Comparison of ENCODE assay signal across 25 cellular contexts in the genomic region with DNA sequence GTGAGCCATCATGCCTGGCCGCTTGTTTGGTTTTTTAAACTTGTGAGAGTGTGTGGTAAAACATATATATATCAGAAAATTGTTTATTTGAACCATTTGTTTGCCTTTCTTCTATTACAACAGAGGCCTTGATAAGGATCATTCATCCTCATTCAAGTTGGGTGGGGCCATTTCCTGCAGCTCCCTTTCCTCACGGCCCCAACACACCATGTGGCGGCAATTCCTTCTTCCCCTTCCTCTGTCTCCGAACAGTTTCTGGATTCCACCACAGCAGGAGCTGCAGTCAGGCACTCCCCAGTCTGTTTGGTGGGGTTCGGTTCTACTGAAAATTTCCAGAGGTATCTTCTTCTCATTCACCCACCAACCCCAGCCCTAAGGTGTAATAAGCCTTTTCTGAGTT. TPM values are rescaled to one million over a fixed set of nuclear protein-coding genes. Genes with fewer than 3 reads are reported as not detected.
DNase-seq lines count a peak whose midpoint lies in the region; ATAC-seq and TF ChIP-seq lines count a peak whose summit lies in the region.
"Had no signal": no experiment of that assay in that cellular context is flagged by ENCODE, and none has a peak within 500 bp of the region (broad histone marks: within the 10 kb centered on the region; RNA-seq: fewer than 3 reads in every experiment).

No MANE protein-coding gene starts in this region.

- H3K36me3 ChIP-seq in heart right ventricle (no peaks in the 10 kb centered on the region), Karpas-422 (ENCODE audit: insufficient read depth, low read length) (no peaks in the 10 kb centered on the region), gastroesophageal sphincter (no peaks in the 10 kb centered on the region)
- H3K36me3 ChIP-seq: BLaER1 had no signal

- no peak for TF ChIP-seq EP300 in gastroesophageal sphincter (IDR thresholded peaks at IDR 0.05)

- peak overlapping the region; percentile 30 for H3K4me3 Mint-ChIP-seq in activated T-helper 17 cell treated with anti-CD3 and anti-CD28 coated beads, Interleukin-2, amount 50 U/mL, for 72 hours
- no peak overlapping the region for H3K4me3 Mint-ChIP-seq in nephron
- no peak overlapping the region for H3K4me3 Mint-ChIP-seq in activated naive CD8-positive, alpha-beta T cell treated with anti-CD3 and anti-CD28 coated beads for 36 hours
- H3K4me3 Mint-ChIP-seq: IgD-negative memory B cell; immature natural killer cell; mesothelial cell of epicardium; natural killer cell treated with Interleukin-12 subunit alpha and Interleukin-12 subunit beta and Interleukin-15 and Interleukin-18, amount 100 ng/mL, for 72 hours had no signal

- H3K79me2 ChIP-seq in Karpas-422 (ENCODE audit: low read length) = no peaks in the 10 kb centered on the region

- H3K4me3 ChIP-seq in heart right ventricle = no peak overlapping the region
- no peak overlapping the region for H3K4me3 ChIP-seq in Karpas-422 (ENCODE audit: low read length)
- no peak overlapping the region for H3K4me3 ChIP-seq in gastroesophageal sphincter
- H3K4me3 ChIP-seq: BLaER1, GM23248 had no signal

- H3K4me1 Mint-ChIP-seq in activated T-helper 17 cell treated with anti-CD3 and anti-CD28 coated beads, Interleukin-2, amount 50 U/mL, for 72 hours = peaks cover 10% of the 10 kb centered on the region
- peaks cover 60% of the 10 kb centered on the region for H3K4me1 Mint-ChIP-seq in nephron
- peaks cover 19% of the 10 kb centered on the region for H3K4me1 Mint-ChIP-seq in activated naive CD8-positive, alpha-beta T cell treated with anti-CD3 and anti-CD28 coated beads for 36 hours
- H3K4me1 Mint-ChIP-seq: IgD-negative memory B cell, immature natural killer cell had no signal

- TF ChIP-seq CTCF in heart right ventricle (IDR thresholded peaks at IDR 0.05) (no peak), nephron (IDR thresholded peaks at IDR 0.05; ENCODE audit: unreplicated experiment in 3 of 3) (no peak), gastroesophageal sphincter (IDR thresholded peaks at IDR 0.05) (no peak)

- H4K20me1 ChIP-seq in Karpas-422 (ENCODE audit: insufficient read depth, low read depth, low read length) = no peaks in the 10 kb centered on the region
- H4K20me1 ChIP-seq: BLaER1 had no signal

- TF ChIP-seq POLR2A in gastroesophageal sphincter (IDR thresholded peaks at IDR 0.05) = no peak

- H3K9me3 Mint-ChIP-seq in activated T-helper 17 cell treated with anti-CD3 and anti-CD28 coated beads, Interleukin-2, amount 50 U/mL, for 72 hours = no peaks in the 10 kb centered on the region
- peaks cover 1% of the 10 kb centered on the region for H3K9me3 Mint-ChIP-seq in nephron
- no peaks in the 10 kb centered on the region for H3K9me3 Mint-ChIP-seq in activated naive CD8-positive, alpha-beta T cell treated with anti-CD3 and anti-CD28 coated beads for 36 hours
- H3K9me3 Mint-ChIP-seq: activated naive CD4-positive, alpha-beta T cell treated with anti-CD3 and anti-CD28 coated beads, Interleukin-2, amount 50 U/mL, for 72 hours; activated T-helper 2 cell treated with anti-CD3 and anti-CD28 coated beads, Interferon-gamma antibody, Interleukin-2, Interleukin-4, amounts not matched to agents 10 μg/mL and 5 μg/mL and 100 μg/mL, durations not matched to agents 14 hours and 24 hours and 36 hours; immature natural killer cell; natural killer cell treated with Interleukin-12 subunit alpha and Interleukin-12 subunit beta and Interleukin-15 and Interleukin-18, amount 100 ng/mL, for 72 hours had no signal

- no peak overlapping the region for H2AFZ ChIP-seq in Karpas-422 (ENCODE audit: low read length)
- H2AFZ ChIP-seq: GM23248 had no signal

- no peaks in the 10 kb centered on the region for H3K36me3 Mint-ChIP-seq in activated T-helper 17 cell treated with anti-CD3 and anti-CD28 coated beads, Interleukin-2, amount 50 U/mL, for 72 hours (ENCODE audit: low read depth)
- no peaks in the 10 kb centered on the region for H3K36me3 Mint-ChIP-seq in nephron (ENCODE audit: low read depth)
- H3K36me3 Mint-ChIP-seq in activated naive CD8-positive, alpha-beta T cell treated with anti-CD3 and anti-CD28 coated beads for 36 hours = no peaks in the 10 kb centered on the region
- H3K36me3 Mint-ChIP-seq: IgD-negative memory B cell; mesothelial cell of epicardium; natural killer cell treated with Interleukin-12 subunit alpha and Interleukin-12 subunit beta and Interleukin-15 and Interleukin-18, amount 100 ng/mL, for 72 hours had no signal

- H3K9me3 ChIP-seq in heart right ventricle (peaks cover 0 to 5% (median 0%) of the 10 kb centered on the region in 11 donors), Karpas-422 (ENCODE audit: low read length) (no peaks in the 10 kb centered on the region), gastroesophageal sphincter (no peaks in the 10 kb centered on the region)
- H3K9me3 ChIP-seq: BLaER1 had no signal

- ATAC-seq in heart right ventricle (peak in 6 of 8 donors; percentile 34 to 72 (median 60)), left cardiac atrium (no peak), gastroesophageal sphincter (no peak)
- no peak for ATAC-seq in activated T-helper 17 cell treated with anti-CD3 and anti-CD28 coated beads, Interleukin-2, amount 50 U/mL, for 72 hours (replicated peaks)
- ATAC-seq: activated naive CD4-positive, alpha-beta T cell treated with anti-CD3 and anti-CD28 coated beads, Interleukin-2, amount 50 U/mL, for 72 hours; natural killer cell treated with Interleukin-12 subunit alpha and Interleukin-12 subunit beta and Interleukin-15 and Interleukin-18, amount 100 ng/mL, for 72 hours; stimulated activated naive CD8-positive, alpha-beta T cell treated with anti-CD3 and anti-CD28 coated beads, Interleukin-15, Interleukin-2, amounts not matched to agents 100 U/mL and 50 U/mL, for 24 hours had no signal

- peaks cover 2 to 42% (median 36%) of the 10 kb centered on the region in 9 donors for H3K4me1 ChIP-seq in heart right ventricle
- H3K4me1 ChIP-seq in Karpas-422 (ENCODE audit: low read length) = peaks cover 5% of the 10 kb centered on the region; the same call in 1 of the 2 replicates
- H3K4me1 ChIP-seq in gastroesophageal sphincter = peaks cover 0 to 35% (median 8%) of the 10 kb centered on the region in 3 donors

- H3K27ac ChIP-seq in heart right ventricle (peak overlapping the region in 8 of 10 donors; percentile 15 to 79 (median 59)), Karpas-422 (ENCODE audit: low read length) (no peak overlapping the region), gastroesophageal sphincter (no peak overlapping the region)
- H3K27ac ChIP-seq: BLaER1, epithelial cell of prostate, GM23248 had no signal

- H3K9ac ChIP-seq in Karpas-422 (ENCODE audit: low read length) = no peak overlapping the region
- H3K9ac ChIP-seq: BLaER1, GM23248 had no signal

- H3K27me3 Mint-ChIP-seq in activated T-helper 17 cell treated with anti-CD3 and anti-CD28 coated beads, Interleukin-2, amount 50 U/mL, for 72 hours = no peaks in the 10 kb centered on the region
- no peaks in the 10 kb centered on the region for H3K27me3 Mint-ChIP-seq in nephron (ENCODE audit: low read depth)
- H3K27me3 Mint-ChIP-seq in activated naive CD8-positive, alpha-beta T cell treated with anti-CD3 and anti-CD28 coated beads for 36 hours = no peaks in the 10 kb centered on the region
- H3K27me3 Mint-ChIP-seq: IgD-negative memory B cell had no signal

- peak overlapping the region; percentile 33 for H3K27ac Mint-ChIP-seq in activated T-helper 17 cell treated with anti-CD3 and anti-CD28 coated beads, Interleukin-2, amount 50 U/mL, for 72 hours
- H3K27ac Mint-ChIP-seq in nephron = peak overlapping the region; percentile 15 to 86 (median 40)
- H3K27ac Mint-ChIP-seq in activated naive CD8-positive, alpha-beta T cell treated with anti-CD3 and anti-CD28 coated beads for 36 hours = no peak overlapping the region
- H3K27ac Mint-ChIP-seq: activated naive CD4-positive, alpha-beta T cell treated with anti-CD3 and anti-CD28 coated beads, Interleukin-2, amount 50 U/mL, for 72 hours; activated T-helper 2 cell treated with anti-CD3 and anti-CD28 coated beads, Interferon-gamma antibody, Interleukin-2, Interleukin-4, amounts not matched to agents 10 μg/mL and 5 μg/mL and 100 μg/mL, durations not matched to agents 14 hours and 24 hours and 36 hours; IgD-negative memory B cell; immature natural killer cell; mesothelial cell of epicardium had no signal

- H3K9me2 ChIP-seq in Karpas-422 (replicated peaks; ENCODE audit: insufficient read depth, low read length) = no peaks in the 10 kb centered on the region

- intact Hi-C loops in heart right ventricle (cut with DNase I) (loop anchor here in 2 of 10 donors (5.0 kb wide), 2 partner anchors 44 to 124 kb away; partner anchors contain the start of gene RASSF3 (in 2 of the 2)), left cardiac atrium (cut with DNase I) (no loop called here)

- H3K4me2 ChIP-seq in Karpas-422 (ENCODE audit: low read depth, low read length, poor library complexity, severe bottlenecking) = no peak overlapping the region
- H3K4me2 ChIP-seq: BLaER1 had no signal

- no peaks in the 10 kb centered on the region for H3K27me3 ChIP-seq in heart right ventricle
- H3K27me3 ChIP-seq in Karpas-422 (ENCODE audit: low read length) = no peaks in the 10 kb centered on the region
- H3K27me3 ChIP-seq in gastroesophageal sphincter = no peaks in the 10 kb centered on the region
- H3K27me3 ChIP-seq: BLaER1 had no signal

- DNase-seq in heart right ventricle (peak in 1 of 2 donors; percentile 28), left cardiac atrium (no peak), Karpas-422 (peak; percentile 19)
- no peak for DNase-seq in activated naive CD8-positive, alpha-beta T cell treated with anti-CD3 and anti-CD28 coated beads for 36 hours
- DNase-seq in stimulated activated naive CD4-positive, alpha-beta T cell (lab: John Stamatoyannopoulos, UW) = no peak
- DNase-seq: activated CD4-positive, alpha-beta T cell treated with anti-CD3 and anti-CD28 coated beads, Interleukin-2, amount 50 U/mL, for 48 hours; activated CD8-positive, alpha-beta memory T cell treated with anti-CD3 and anti-CD28 coated beads, Interleukin-2, amount 50 U/mL, for 4 hours; aorta; GM23248; immature natural killer cell; left ventricle myocardium superior; NCI-H1417; NCI-H2107; SHP77 treated with DMSO at 0.1 percent for 48 hours; stimulated activated naive CD8-positive, alpha-beta T cell treated with anti-CD3 and anti-CD28 coated beads, Interleukin-15, Interleukin-2, amounts not matched to agents 100 U/mL and 50 U/mL, for 24 hours had no signal

- WGBS in heart right ventricle, 2 donors = 58 to 77% methylated on average over 5 of the region's 5 CpGs
- WGBS in gastroesophageal sphincter (ENCODE audit: low coverage in 1 of 2), 2 donors = 69 to 70% methylated on average over 4 to 5 of the region's 5 CpGs

RNA-seq across cellular contexts. Expression of gene RASSF3, which starts 42.0 kb away (rescaled TPM):
- total RNA-seq in heart right ventricle = 100 to 1,000 TPM in 3 of 10 donors, 10 to 100 TPM in 7; 55.1 to 159 (median 89.3) TPM
- 10 to 100 TPM; 21.6 to 35.8 TPM for polyA plus RNA-seq in heart right ventricle
- total RNA-seq in left cardiac atrium = 100 to 1,000 TPM; 116 to 118 TPM
- 21.5 and 27.4 TPM in 2 replicates for total RNA-seq in Karpas-422 (2014; rRNA removed; shearing (Covaris generic); ENCODE audit: low replicate concordance)
- total RNA-seq in activated T-helper 17 cell treated with anti-CD3 and anti-CD28 coated beads, Interleukin-2, amount 50 U/mL, for 72 hours = 10 to 100 TPM; 31.0 to 43.9 TPM
- 10 to 100 TPM; 48.0 to 51.0 TPM for total RNA-seq in activated naive CD8-positive, alpha-beta T cell treated with anti-CD3 and anti-CD28 coated beads for 36 hours
- total RNA-seq in gastroesophageal sphincter = 100 to 1,000 TPM; 149 to 332 (median 182) TPM

Comparison
In these comparisons a context has a peak if more than half of its experiments do, and no peak if none do; other contexts are left out.
1. ATAC-seq: peak in heart right ventricle (6 of 8); none in left cardiac atrium (0 of 2), activated T-helper 17 cell treated with anti-CD3 and anti-CD28 coated beads, Interleukin-2, amount 50 U/mL, for 72 hours (single experiment) and gastroesophageal sphincter (single experiment).
2. H3K27ac ChIP-seq: peak in heart right ventricle (8 of 10); none in Karpas-422 (single experiment) and gastroesophageal sphincter (0 of 4).